Comparison of ENCODE assay signal across 28 cellular contexts in genomic region chr13:25911020-25911419, GRCh38.
DNase-seq lines count a peak whose midpoint lies in the region; ATAC-seq and TF ChIP-seq lines count a peak whose summit lies in the region.
"Had no signal": no experiment of that assay in that cellular context is flagged by ENCODE, and none has a peak within 500 bp of the region (broad histone marks: within the 10 kb centered on the region; RNA-seq: fewer than 3 reads in every experiment).

No MANE protein-coding gene starts in this region.

- no peak overlapping the region for H3K9ac ChIP-seq in endodermal cell (ENCODE audit: extremely low read depth, low read length, poor library complexity, severe bottlenecking)
- H3K9ac ChIP-seq: KMS-11 had no signal

- H3K36me3 Mint-ChIP-seq in endodermal cell (ENCODE audit: low read depth) (no peaks in the 10 kb centered on the region), progenitor cell of endocrine pancreas (ENCODE audit: insufficient read depth) (no peaks in the 10 kb centered on the region)
- H3K36me3 Mint-ChIP-seq: activated naive CD4-positive, alpha-beta T cell treated with anti-CD3 and anti-CD28 coated beads, Interleukin-2, amount 50 U/mL, for 72 hours; CD4-positive, alpha-beta memory T cell; naive B cell; T-cell had no signal

- peak overlapping the region; percentile 22 for H3K4me3 ChIP-seq in endodermal cell (ENCODE audit: low read length)
- H3K4me3 ChIP-seq: hepatocyte, ovary had no signal

- ATAC-seq in HG02981 (IDR thresholded peaks at IDR 0.05; ENCODE audit: unreplicated experiment), result no peak
- ATAC-seq: activated naive CD4-positive, alpha-beta T cell treated with anti-CD3 and anti-CD28 coated beads, Interleukin-2, amount 50 U/mL, for 72 hours; activated T-cell treated with anti-CD3 and anti-CD28 coated beads, Interleukin-2, amount 50 U/mL, for 72 hours; esophagus mucosa; HCT116; left cardiac atrium; Panc1; T-cell had no signal

- peaks cover 40% of the 10 kb centered on the region for H3K4me1 Mint-ChIP-seq in endodermal cell
- peaks cover 27% of the 10 kb centered on the region for H3K4me1 Mint-ChIP-seq in progenitor cell of endocrine pancreas (ENCODE audit: low read depth)
- H3K4me1 Mint-ChIP-seq: CD4-positive, alpha-beta memory T cell had no signal

- H3K27me3 ChIP-seq in endodermal cell (ENCODE audit: control insufficient read depth, insufficient read depth, low read length, poor library complexity, severe bottlenecking), result peaks cover 9% of the 10 kb centered on the region
- H3K27me3 ChIP-seq: ovary had no signal

- no peaks in the 10 kb centered on the region for H3K9me3 ChIP-seq in endodermal cell (ENCODE audit: control insufficient read depth, low read length)
- H3K9me3 ChIP-seq: ovary had no signal

- H3K4me1 ChIP-seq in endodermal cell (ENCODE audit: control insufficient read depth, insufficient read depth, low read length), result peaks cover 10% of the 10 kb centered on the region

- no peak overlapping the region for H3K4me3 Mint-ChIP-seq in endodermal cell
- H3K4me3 Mint-ChIP-seq in progenitor cell of endocrine pancreas (ENCODE audit: low read depth), result no peak overlapping the region
- H3K4me3 Mint-ChIP-seq: activated T-cell treated with anti-CD3 and anti-CD28 coated beads, Interleukin-2, amount 50 U/mL, for 72 hours; CD4-positive, alpha-beta memory T cell; naive B cell; T-cell had no signal

- no peaks in the 10 kb centered on the region for H3K27me3 Mint-ChIP-seq in endodermal cell (ENCODE audit: insufficient read depth)
- H3K27me3 Mint-ChIP-seq in progenitor cell of endocrine pancreas, result no peaks in the 10 kb centered on the region
- H3K27me3 Mint-ChIP-seq: CD4-positive, alpha-beta memory T cell had no signal

- TF ChIP-seq CTCF in endodermal cell (conservative IDR thresholded peaks at IDR 0.05) (no peak), progenitor cell of endocrine pancreas (IDR thresholded peaks at IDR 0.05; ENCODE audit: unreplicated experiment) (no peak)

- H3K9me3 Mint-ChIP-seq in endodermal cell (no peaks in the 10 kb centered on the region), progenitor cell of endocrine pancreas (ENCODE audit: low read depth) (no peaks in the 10 kb centered on the region)
- H3K9me3 Mint-ChIP-seq: activated naive CD4-positive, alpha-beta T cell treated with anti-CD3 and anti-CD28 coated beads, Interleukin-2, amount 50 U/mL, for 72 hours; activated T-cell treated with anti-CD3 and anti-CD28 coated beads, Interleukin-2, amount 50 U/mL, for 72 hours; T-cell had no signal

- H3K36me3 ChIP-seq in endodermal cell (ENCODE audit: control insufficient read depth, insufficient read depth, low read length), result no peaks in the 10 kb centered on the region
- H3K36me3 ChIP-seq: ovary had no signal

- peak; percentile 15 to 25 for DNase-seq in NCI-H2081 (lab: John Stamatoyannopoulos, UW)
- no peak for DNase-seq in NCI-H2081 treated with DMSO at 0.1 percent for 48 hours (lab: John Stamatoyannopoulos, UW)
- DNase-seq in NCI-H2227 treated with DMSO at 0.1 percent for 48 hours (lab: John Stamatoyannopoulos, UW), result peak; percentile 21
- peak; percentile 83 for DNase-seq in endodermal cell
- DNase-seq in progenitor cell of endocrine pancreas (ENCODE audit: low spot score, unreplicated experiment), result no peak
- DNase-seq in activated CD4-positive, alpha-beta T cell treated with anti-CD3 and anti-CD28 coated beads for 4 hours, result no peak
- DNase-seq in inferior parietal cortex (ENCODE audit: extremely low spot score), result no peak
- DNase-seq: activated T-cell treated with anti-CD3 and anti-CD28 coated beads, Interleukin-2, amount 50 U/mL, for 72 hours; CD4-positive, alpha-beta memory T cell; cerebellar nuclear complex; effector memory CD4-positive, alpha-beta T cell; foreskin melanocyte; left cardiac atrium; naive B cell; NCI-H2171 treated with DMSO at 0.1 percent for 48 hours; ovary; SIG-M5; stimulated activated CD8-positive, alpha-beta memory T cell treated with anti-CD3 and anti-CD28 coated beads, Interleukin-4, amount 100 ng/mL, for 48 hours; T-cell; trophoblast cell had no signal

- no peak overlapping the region for H3K27ac ChIP-seq in endodermal cell (ENCODE audit: low read depth, low read length)
- H3K27ac ChIP-seq: 22Rv1, hepatocyte, KMS-11, ovary had no signal

- H3K27ac Mint-ChIP-seq in endodermal cell (peak overlapping the region; percentile 90), progenitor cell of endocrine pancreas (peak overlapping the region; percentile 67)
- H3K27ac Mint-ChIP-seq: activated naive CD4-positive, alpha-beta T cell treated with anti-CD3 and anti-CD28 coated beads, Interleukin-2, amount 50 U/mL, for 72 hours; activated T-cell treated with anti-CD3 and anti-CD28 coated beads, Interleukin-2, amount 50 U/mL, for 72 hours; CD4-positive, alpha-beta memory T cell; naive B cell; T-cell had no signal

Comparison
In these comparisons a context has a peak if more than half of its experiments do, and no peak if none do; other contexts are left out.
1. DNase-seq: peak in NCI-H2081 (2 of 2), NCI-H2227 treated with DMSO at 0.1 percent for 48 hours (single experiment) and endodermal cell (single experiment); none in NCI-H2081 treated with DMSO at 0.1 percent for 48 hours (single experiment), progenitor cell of endocrine pancreas (single experiment), activated CD4-positive, alpha-beta T cell treated with anti-CD3 and anti-CD28 coated beads for 4 hours (0 of 2) and inferior parietal cortex (single experiment).